8 cellular contexts compared by ENCODE assay signal in the genomic region with DNA sequence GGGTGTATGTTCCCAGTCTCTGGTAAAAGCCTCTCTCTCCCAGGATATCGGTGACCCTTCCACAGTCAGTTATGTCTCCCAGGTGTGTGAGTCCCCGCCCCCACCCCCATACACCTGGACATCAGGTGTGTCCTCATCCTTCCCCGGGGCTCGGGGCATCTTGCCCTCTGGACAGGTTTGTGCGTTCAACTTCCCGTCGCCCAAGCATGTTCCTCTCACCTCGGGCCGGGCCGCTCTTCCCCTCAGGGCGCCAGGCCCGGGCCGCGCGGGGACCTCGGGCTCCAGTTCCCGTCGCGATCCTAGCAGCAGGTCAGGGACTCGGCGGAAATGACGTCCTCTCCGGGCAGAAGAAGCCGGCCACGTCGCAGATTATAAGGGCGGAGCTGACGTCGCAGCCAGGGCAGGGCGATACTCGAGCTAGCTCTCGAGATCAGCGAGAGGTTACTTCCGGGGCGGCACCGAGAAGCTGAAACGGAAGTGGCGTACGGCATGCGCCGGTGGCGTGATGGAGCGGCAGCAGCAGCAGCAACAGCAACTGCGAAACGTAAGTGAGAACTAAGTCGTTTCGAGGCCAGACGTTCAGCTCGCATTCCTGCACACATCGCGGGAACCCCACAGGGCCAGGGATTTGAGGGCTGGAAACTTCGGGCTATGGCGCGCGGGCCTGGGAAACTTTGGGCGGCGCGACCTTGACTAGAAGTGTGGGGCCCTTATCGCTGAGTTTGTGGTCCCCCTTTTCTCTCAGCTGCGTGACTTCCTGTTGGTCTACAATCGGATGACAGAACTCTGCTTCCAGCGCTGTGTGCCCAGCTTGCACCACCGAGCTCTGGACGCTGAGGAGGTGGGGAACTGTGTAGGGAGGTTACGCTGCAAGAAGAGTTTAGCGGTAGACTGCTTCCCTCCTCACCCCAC. TPM values are rescaled to one million over a fixed set of nuclear protein-coding genes. Genes with fewer than 3 reads are reported as not detected.
DNase-seq lines count a peak whose midpoint lies in the region; ATAC-seq and TF ChIP-seq lines count a peak whose summit lies in the region.

A gene with protein sequence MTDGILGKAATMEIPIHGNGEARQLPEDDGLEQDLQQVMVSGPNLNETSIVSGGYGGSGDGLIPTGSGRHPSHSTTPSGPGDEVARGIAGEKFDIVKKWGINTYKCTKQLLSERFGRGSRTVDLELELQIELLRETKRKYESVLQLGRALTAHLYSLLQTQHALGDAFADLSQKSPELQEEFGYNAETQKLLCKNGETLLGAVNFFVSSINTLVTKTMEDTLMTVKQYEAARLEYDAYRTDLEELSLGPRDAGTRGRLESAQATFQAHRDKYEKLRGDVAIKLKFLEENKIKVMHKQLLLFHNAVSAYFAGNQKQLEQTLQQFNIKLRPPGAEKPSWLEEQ (minus strand): TSS at position 320 of the 912 bp plus-strand sequence. CDS start 910 bp downstream, outside the sequence.
TSS of gene TIMM10B (plus strand) at position 490 of the 912 bp plus-strand sequence. CDS start at position 506, 16 bp downstream.

- no peaks in the 10 kb centered on the region for H3K9me3 Mint-ChIP-seq in activated T-helper 17 cell treated with anti-CD3 and anti-CD28 coated beads, Interleukin-2, amount 50 U/mL, for 72 hours
- H3K9me3 Mint-ChIP-seq in naive thymus-derived CD4-positive, alpha-beta T cell: peaks cover 0 to 1% (median 0%) of the 10 kb centered on the region in 11 donors
- H3K9me3 Mint-ChIP-seq in stimulated activated naive B cell treated with anti-CD40 and anti-IgM and Interleukin-4, amounts not matched to agents 10 μg/mL and 1 μg/mL and 100 μg/mL, for 72 hours: no peaks in the 10 kb centered on the region

- H3K4me1 Mint-ChIP-seq in activated T-helper 17 cell treated with anti-CD3 and anti-CD28 coated beads, Interleukin-2, amount 50 U/mL, for 72 hours: peaks cover 16% of the 10 kb centered on the region
- H3K4me1 Mint-ChIP-seq in naive thymus-derived CD4-positive, alpha-beta T cell: peaks cover 29 to 48% (median 43%) of the 10 kb centered on the region in 7 donors
- peaks cover 27 to 39% of the 10 kb centered on the region in 2 donors for H3K4me1 Mint-ChIP-seq in stimulated activated naive B cell treated with anti-CD40 and anti-IgM and Interleukin-4, amounts not matched to agents 10 μg/mL and 1 μg/mL and 100 μg/mL, for 72 hours

- no peaks in the 10 kb centered on the region for H4K20me1 ChIP-seq in fibroblast of lung (ENCODE audit: control insufficient read depth, extremely low read depth, insufficient read depth, low read length)

- H3K4me1 ChIP-seq in fibroblast of lung (ENCODE audit: control insufficient read depth, extremely low read depth, insufficient read depth, low read length): peaks cover 14% of the 10 kb centered on the region
- peaks cover 22 to 24% of the 10 kb centered on the region in 2 donors for H3K4me1 ChIP-seq in naive thymus-derived CD4-positive, alpha-beta T cell (ENCODE audit: control insufficient read depth in 2 of 2, insufficient read depth in 2 of 2, low read length in 2 of 2)

- peak within 1 kb of the TSS; percentile 94 for H3K9ac ChIP-seq in fibroblast of lung (ENCODE audit: insufficient read depth, low read length)

- peak; percentile 98 for DNase-seq in Daoy (ENCODE audit: low read depth)
- peak; percentile 72 for DNase-seq in GOT3 (lab: John Stamatoyannopoulos, UW)
- DNase-seq in LNCaP clone FGC (ENCODE audit: low read depth): peak; percentile 93
- peak; percentile 97 for DNase-seq in RWPE1 (ENCODE audit: low spot score)
- peak; percentile 98 for DNase-seq in fibroblast of lung (ENCODE audit: low read depth in 2 of 2)
- DNase-seq in naive thymus-derived CD4-positive, alpha-beta T cell: peak; percentile 83 to 98 (median 94)
- DNase-seq in stimulated activated naive B cell treated with anti-CD40 and anti-IgM and Interleukin-4, amounts not matched to agents 10 μg/mL and 1 μg/mL and 100 μg/mL, for 72 hours: peak; percentile 97

- H3K79me2 ChIP-seq in fibroblast of lung (ENCODE audit: control insufficient read depth, insufficient read depth, low read length): peaks cover 44% of the 10 kb centered on the region

- peak within 1 kb of the TSS; percentile 83 for H3K27ac ChIP-seq in RWPE1
- peak within 1 kb of the TSS; percentile 99 for H3K27ac ChIP-seq in fibroblast of lung (ENCODE audit: insufficient read depth, low read length)
- H3K27ac ChIP-seq in naive thymus-derived CD4-positive, alpha-beta T cell (ENCODE audit: low read depth, low read length): peak within 1 kb of the TSS; percentile 86

- TF ChIP-seq CTCF in LNCaP clone FGC (IDR thresholded peaks at IDR 0.05; ENCODE audit: control insufficient read depth, extremely low read depth, insufficient read depth) (no peak), RWPE1 (conservative IDR thresholded peaks at IDR 0.05; ENCODE audit: low read depth) (no peak), fibroblast of lung (conservative IDR thresholded peaks at IDR 0.05 in 1 of 2, IDR thresholded peaks at IDR 0.05 in 1 of 2; ENCODE audit: low read depth in 1 of 2, low read length in 2 of 2) (no peak)

- H3K4me2 ChIP-seq in fibroblast of lung (ENCODE audit: extremely low read depth, insufficient read depth, low read length): peak within 1 kb of the TSS; percentile 98

- CTCF ChIA-PET in RWPE1 (lab: Yijun Ruan, JAX): interaction anchor here (0.6 kb wide), 1 partner anchor 1774 kb away, joined by 3 read pairs; no protein-coding TSS in a partner anchor
- CTCF ChIA-PET in naive thymus-derived CD4-positive, alpha-beta T cell (lab: Charles Lee): interaction anchor here (0.5 to 3.2 kb wide), 7 partner anchors 10 to 173 kb away, joined by 3 to 14 read pairs (median 3); no protein-coding TSS in a partner anchor

- POLR2A ChIA-PET in RWPE1 (lab: Yijun Ruan, JAX; ENCODE audit: low non-redundant PET): interaction anchor here (0.6 to 0.9 kb wide), 2 partner anchors 20 to 122 kb away, joined by 3 to 4 read pairs; partner anchors contain the start of genes ILK and RRP8
- POLR2A ChIA-PET in naive thymus-derived CD4-positive, alpha-beta T cell (lab: Charles Lee): interaction anchor here (0.6 to 4.2 kb wide), 34 partner anchors 9 to 856 kb away, joined by 3 to 20 read pairs (median 4); partner anchors contain the start of genes APBB1, FHIP1B, ILK and MRPL17

- H3K4me3 ChIP-seq in LNCaP clone FGC (ENCODE audit: low read depth, low read length) (peak within 1 kb of the TSS; percentile 94), fibroblast of lung (replicated peaks in 1 of 4; ENCODE audit: control extremely low read depth in 1 of 4, insufficient read depth in 1 of 4, low read depth in 3 of 4, low read length in 4 of 4) (peak within 1 kb of the TSS; percentile 71 to 89 (median 86))
- H3K4me3 ChIP-seq in naive thymus-derived CD4-positive, alpha-beta T cell (ENCODE audit: low read length): peak within 1 kb of the TSS; percentile 74

- H2AFZ ChIP-seq in fibroblast of lung (ENCODE audit: low read length): peak within 1 kb of the TSS; percentile 54

- H3K36me3 Mint-ChIP-seq in activated T-helper 17 cell treated with anti-CD3 and anti-CD28 coated beads, Interleukin-2, amount 50 U/mL, for 72 hours (ENCODE audit: low read depth): peaks cover 70% of the 10 kb centered on the region
- H3K36me3 Mint-ChIP-seq in naive thymus-derived CD4-positive, alpha-beta T cell: peaks cover 12 to 38% (median 13%) of the 10 kb centered on the region in 5 donors
- peaks cover 29 to 43% of the 10 kb centered on the region in 2 donors for H3K36me3 Mint-ChIP-seq in stimulated activated naive B cell treated with anti-CD40 and anti-IgM and Interleukin-4, amounts not matched to agents 10 μg/mL and 1 μg/mL and 100 μg/mL, for 72 hours

- peak within 1 kb of the TSS; percentile 97 for H3K27ac Mint-ChIP-seq in activated T-helper 17 cell treated with anti-CD3 and anti-CD28 coated beads, Interleukin-2, amount 50 U/mL, for 72 hours
- H3K27ac Mint-ChIP-seq in naive thymus-derived CD4-positive, alpha-beta T cell: peak within 1 kb of the TSS; percentile 93 to 99 (median 98)
- H3K27ac Mint-ChIP-seq in stimulated activated naive B cell treated with anti-CD40 and anti-IgM and Interleukin-4, amounts not matched to agents 10 μg/mL and 1 μg/mL and 100 μg/mL, for 72 hours: peak within 1 kb of the TSS; percentile 99

- H3K27me3 Mint-ChIP-seq in activated T-helper 17 cell treated with anti-CD3 and anti-CD28 coated beads, Interleukin-2, amount 50 U/mL, for 72 hours: no peaks in the 10 kb centered on the region
- H3K27me3 Mint-ChIP-seq in naive thymus-derived CD4-positive, alpha-beta T cell: no peaks in the 10 kb centered on the region
- H3K27me3 Mint-ChIP-seq in stimulated activated naive B cell treated with anti-CD40 and anti-IgM and Interleukin-4, amounts not matched to agents 10 μg/mL and 1 μg/mL and 100 μg/mL, for 72 hours: no peaks in the 10 kb centered on the region

- peak within 1 kb of the TSS; percentile 92 for H3K4me3 Mint-ChIP-seq in activated T-helper 17 cell treated with anti-CD3 and anti-CD28 coated beads, Interleukin-2, amount 50 U/mL, for 72 hours
- H3K4me3 Mint-ChIP-seq in naive thymus-derived CD4-positive, alpha-beta T cell: peak within 1 kb of the TSS; percentile 87 to 99 (median 97)
- peak within 1 kb of the TSS; percentile 97 to 99 for H3K4me3 Mint-ChIP-seq in stimulated activated naive B cell treated with anti-CD40 and anti-IgM and Interleukin-4, amounts not matched to agents 10 μg/mL and 1 μg/mL and 100 μg/mL, for 72 hours

- H3K9me3 ChIP-seq in fibroblast of lung (ENCODE audit: control insufficient read depth, insufficient read depth, low read depth, low read length): no peaks in the 10 kb centered on the region
- H3K9me3 ChIP-seq in naive thymus-derived CD4-positive, alpha-beta T cell (ENCODE audit: control insufficient read depth in 2 of 3, low read length in 3 of 3): no peaks in the 10 kb centered on the region

- ATAC-seq in activated T-helper 17 cell treated with anti-CD3 and anti-CD28 coated beads, Interleukin-2, amount 50 U/mL, for 72 hours (replicated peaks): peak; percentile 99
- ATAC-seq in naive thymus-derived CD4-positive, alpha-beta T cell: peak; percentile 98
- peak; percentile 98 to 99 for ATAC-seq in stimulated activated naive B cell treated with anti-CD40 and anti-IgM and Interleukin-4, amounts not matched to agents 10 μg/mL and 1 μg/mL and 100 μg/mL, for 72 hours (replicated peaks)

- intact Hi-C loops in naive thymus-derived CD4-positive, alpha-beta T cell (cut with micrococcal nuclease): loop anchor here (1.0 to 10.0 kb wide), 19 partner anchors 8 to 1876 kb away; partner anchors contain the start of genes APBB1 (in 2 of the 2), FHIP1B (in 2 of the 2), ILK (in 2 of the 2) and MRPL17 (in 2 of the 2)

- peaks cover 20% of the 10 kb centered on the region for H3K36me3 ChIP-seq in fibroblast of lung (ENCODE audit: control insufficient read depth, insufficient read depth, low read length)
- peaks cover 7 to 64% (median 13%) of the 10 kb centered on the region in 3 experiments for H3K36me3 ChIP-seq in naive thymus-derived CD4-positive, alpha-beta T cell (ENCODE audit: control insufficient read depth in 2 of 3, insufficient read depth in 3 of 3, low read length in 3 of 3)

- no peaks in the 10 kb centered on the region for H3K27me3 ChIP-seq in fibroblast of lung (ENCODE audit: control insufficient read depth, insufficient read depth, low read length)
- H3K27me3 ChIP-seq in naive thymus-derived CD4-positive, alpha-beta T cell (ENCODE audit: control insufficient read depth in 2 of 2, insufficient read depth in 2 of 2, low read length in 2 of 2): no peaks in the 10 kb centered on the region

RNA-seq across cellular contexts. Expression of the first gene that starts in this region (rescaled TPM):
- total RNA-seq in Daoy (2014; rRNA removed; shearing (Covaris generic)): 42.5 and 58.7 TPM in 2 replicates
- total RNA-seq in activated T-helper 17 cell treated with anti-CD3 and anti-CD28 coated beads, Interleukin-2, amount 50 U/mL, for 72 hours: 10 to 100 TPM; 44.0 to 48.8 TPM
- total RNA-seq in fibroblast of lung: 34.9 and 47.6 TPM in 2 replicates
- 72.4 and 75.5 TPM in 2 replicates for polyA plus RNA-seq in fibroblast of lung
- polyA plus RNA-seq in fibroblast of lung (2012): 55.4 and 57.7 TPM in 2 replicates
- polyA minus RNA-seq in fibroblast of lung (ENCODE audit: low replicate concordance): 50.1 and 54.9 TPM in 2 replicates
- 10 to 100 TPM; 48.6 to 63.4 (median 53.8) TPM for total RNA-seq in naive thymus-derived CD4-positive, alpha-beta T cell
- 10 to 100 TPM; 35.7 to 45.7 TPM for polyA plus RNA-seq in naive thymus-derived CD4-positive, alpha-beta T cell

RNA-seq across cellular contexts. Expression of gene TIMM10B, which starts in this region (rescaled TPM):
- total RNA-seq in Daoy (2014; rRNA removed; shearing (Covaris generic)): 24.7 and 43.4 TPM in 2 replicates
- 10 to 100 TPM; 42.7 to 43.7 TPM for total RNA-seq in activated T-helper 17 cell treated with anti-CD3 and anti-CD28 coated beads, Interleukin-2, amount 50 U/mL, for 72 hours
- total RNA-seq in fibroblast of lung: 38.5 and 47.4 TPM in 2 replicates
- polyA plus RNA-seq in fibroblast of lung: 33.6 and 40.9 TPM in 2 replicates
- 27.9 and 31.7 TPM in 2 replicates for polyA plus RNA-seq in fibroblast of lung (2012)
- 12.6 and 13.8 TPM in 2 replicates for polyA minus RNA-seq in fibroblast of lung (ENCODE audit: low replicate concordance)
- 10 to 100 TPM; 39.3 to 68.4 (median 59.2) TPM for total RNA-seq in naive thymus-derived CD4-positive, alpha-beta T cell
- 10 to 100 TPM; 32.8 to 38.8 TPM for polyA plus RNA-seq in naive thymus-derived CD4-positive, alpha-beta T cell

Comparison
In these comparisons a context has a peak if more than half of its experiments do, and no peak if none do; other contexts are left out.
1. Peak in every context shown above with its lines: DNase-seq, ATAC-seq, H3K4me3 ChIP-seq and H3K27ac ChIP-seq.